ENCODE assay signal across 12 cellular contexts in genomic region chr2:30679416-30680088, GRCh38.
DNase-seq lines count a peak whose midpoint lies in the region; ATAC-seq and TF ChIP-seq lines count a peak whose summit lies in the region.
"Had no signal": no experiment of that assay in that cellular context is flagged by ENCODE, and none has a peak within 500 bp of the region (broad histone marks: within the 10 kb centered on the region; RNA-seq: fewer than 3 reads in every experiment).

No MANE protein-coding gene starts in this region.

- H3K9me3 ChIP-seq in T-helper 17 cell (ENCODE audit: control insufficient read depth, low read length, poor library complexity, severe bottlenecking): no peaks in the 10 kb centered on the region
- H3K9me3 ChIP-seq: breast epithelium had no signal

- CTCF ChIA-PET in activated CD8-positive, alpha-beta memory T cell treated with anti-CD3 and anti-CD28 coated beads, Interleukin-2, amount 10 ng/mL, durations not matched to agents 7 days and 5 days (lab: Charles Lee): no interaction called here

- H3K27ac Mint-ChIP-seq in activated CD8-positive, alpha-beta memory T cell treated with anti-CD3 and anti-CD28 coated beads, Interleukin-2, amount 10 ng/mL, durations not matched to agents 7 days and 5 days: no peak overlapping the region
- H3K27ac Mint-ChIP-seq in T-helper 17 cell (no peak overlapping the region), CD14-positive monocyte (no peak overlapping the region)

- no peak for ATAC-seq in activated CD8-positive, alpha-beta memory T cell treated with anti-CD3 and anti-CD28 coated beads, Interleukin-2, amount 10 ng/mL, durations not matched to agents 7 days and 5 days
- ATAC-seq in T-helper 17 cell (peak; percentile 73), HG02981 (IDR thresholded peaks at IDR 0.05; ENCODE audit: unreplicated experiment) (no peak)
- ATAC-seq: right cardiac atrium had no signal

- intact Hi-C loops in CD14-positive monocyte (cut with micrococcal nuclease): no loop called here

- peak; percentile 30 for DNase-seq in activated CD8-positive, alpha-beta memory T cell treated with anti-CD3 and anti-CD28 coated beads, Interleukin-2, amount 10 ng/mL, durations not matched to agents 7 days and 5 days
- no peak for DNase-seq in activated CD8-positive, alpha-beta memory T cell treated with anti-CD3 and anti-CD28 coated beads, Interleukin-2, amount 50 U/mL, for 4 hours
- no peak for DNase-seq in T-helper 17 cell
- DNase-seq in hippocampal formation (lab: John Stamatoyannopoulos, UW): peak; percentile 26 to 65
- DNase-seq in stromal cell of bone marrow (ENCODE audit: low read depth): peak; percentile 61
- DNase-seq in CD14-positive monocyte (ENCODE audit: low spot score): no peak
- DNase-seq in AML-193 (lab: John Stamatoyannopoulos, UW): no peak
- DNase-seq: NCI-H226, right cardiac atrium, SHP77 treated with DMSO at 0.1 percent for 48 hours had no signal

- no peak for TF ChIP-seq CTCF in CD14-positive monocyte (IDR thresholded peaks at IDR 0.05)

- no peaks in the 10 kb centered on the region for H3K9me3 Mint-ChIP-seq in activated CD8-positive, alpha-beta memory T cell treated with anti-CD3 and anti-CD28 coated beads, Interleukin-2, amount 10 ng/mL, durations not matched to agents 7 days and 5 days (ENCODE audit: low read depth)
- peaks cover 0 to 2% (median 0%) of the 10 kb centered on the region in 7 donors for H3K9me3 Mint-ChIP-seq in CD14-positive monocyte

- no peaks in the 10 kb centered on the region for H3K4me1 Mint-ChIP-seq in activated CD8-positive, alpha-beta memory T cell treated with anti-CD3 and anti-CD28 coated beads, Interleukin-2, amount 10 ng/mL, durations not matched to agents 7 days and 5 days
- H3K4me1 Mint-ChIP-seq in T-helper 17 cell: peaks cover 4% of the 10 kb centered on the region
- peaks cover 2% of the 10 kb centered on the region for H3K4me1 Mint-ChIP-seq in CD14-positive monocyte

- no peaks in the 10 kb centered on the region for H3K36me3 Mint-ChIP-seq in activated CD8-positive, alpha-beta memory T cell treated with anti-CD3 and anti-CD28 coated beads, Interleukin-2, amount 10 ng/mL, durations not matched to agents 7 days and 5 days
- H3K36me3 Mint-ChIP-seq in T-helper 17 cell (ENCODE audit: low read depth) (peaks cover 2% of the 10 kb centered on the region), CD14-positive monocyte (no peaks in the 10 kb centered on the region)

- H3K4me3 Mint-ChIP-seq in activated CD8-positive, alpha-beta memory T cell treated with anti-CD3 and anti-CD28 coated beads, Interleukin-2, amount 10 ng/mL, durations not matched to agents 7 days and 5 days: no peak overlapping the region
- no peak overlapping the region for H3K4me3 Mint-ChIP-seq in T-helper 17 cell
- no peak overlapping the region for H3K4me3 Mint-ChIP-seq in CD14-positive monocyte

- H3K27me3 Mint-ChIP-seq in activated CD8-positive, alpha-beta memory T cell treated with anti-CD3 and anti-CD28 coated beads, Interleukin-2, amount 10 ng/mL, durations not matched to agents 7 days and 5 days: peaks cover 3% of the 10 kb centered on the region
- H3K27me3 Mint-ChIP-seq in T-helper 17 cell (peaks cover 5% of the 10 kb centered on the region), CD14-positive monocyte (ENCODE audit: low read depth in 3 of 3) (peaks cover 4 to 9% (median 7%) of the 10 kb centered on the region in 3 donors)

Comparison
In these comparisons a context has a peak if more than half of its experiments do, and no peak if none do; other contexts are left out.
1. DNase-seq: peak in activated CD8-positive, alpha-beta memory T cell treated with anti-CD3 and anti-CD28 coated beads, Interleukin-2, amount 10 ng/mL, durations not matched to agents 7 days and 5 days (single experiment), hippocampal formation (2 of 2) and stromal cell of bone marrow (single experiment); none in activated CD8-positive, alpha-beta memory T cell treated with anti-CD3 and anti-CD28 coated beads, Interleukin-2, amount 50 U/mL, for 4 hours (single experiment), T-helper 17 cell (0 of 3), CD14-positive monocyte (single experiment) and AML-193 (0 of 2).